Comparison of ENCODE assay signal across 10 cellular contexts in the genomic region with DNA sequence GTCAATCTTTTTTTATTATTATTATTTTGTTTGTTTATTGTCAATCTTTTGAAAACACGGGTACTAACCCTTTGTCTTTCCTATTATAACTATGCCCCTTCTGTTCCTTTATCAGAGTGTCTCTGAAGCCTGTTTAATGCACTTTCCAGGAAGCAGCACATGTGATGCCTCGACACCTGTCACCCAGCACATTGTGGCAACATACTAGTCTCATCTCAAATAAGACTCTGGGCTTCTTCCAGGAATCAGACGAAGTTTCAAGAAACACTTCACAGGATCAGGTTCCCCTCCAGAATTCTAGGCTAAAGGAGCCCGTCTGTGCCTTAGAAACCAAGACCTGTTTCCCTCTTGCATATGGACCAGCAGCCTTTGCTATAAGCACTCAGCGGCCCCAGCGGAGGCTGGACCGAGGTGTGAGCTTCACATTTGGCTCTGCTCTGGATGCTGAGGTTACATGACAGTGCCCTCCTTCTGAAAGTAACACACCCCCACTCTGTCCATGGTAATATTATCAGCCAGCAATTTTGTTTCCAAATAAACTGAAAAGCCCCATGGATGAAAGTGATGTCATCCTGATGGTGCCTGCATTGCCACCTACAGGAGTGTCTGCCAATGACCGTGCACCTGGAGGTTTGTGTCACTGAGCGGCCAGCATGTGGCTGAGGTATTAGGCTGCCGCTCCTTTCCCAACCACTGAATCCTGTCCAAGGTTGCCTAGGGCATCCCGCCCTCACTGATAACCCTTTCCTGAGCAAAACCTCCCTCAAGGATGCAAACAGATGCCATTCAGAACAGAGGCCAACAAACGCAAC. TPM values are rescaled to one million over a fixed set of nuclear protein-coding genes. Genes with fewer than 3 reads are reported as not detected.
DNase-seq lines count a peak whose midpoint lies in the region; ATAC-seq and TF ChIP-seq lines count a peak whose summit lies in the region.
"Had no signal": no experiment of that assay in that cellular context is flagged by ENCODE, and none has a peak within 500 bp of the region (broad histone marks: within the 10 kb centered on the region; RNA-seq: fewer than 3 reads in every experiment).

No MANE protein-coding gene starts in this region.

- 38% methylated on average over 12 of the region's 12 CpGs for WGBS in mammary epithelial cell (ENCODE audit: low coverage, missing lambda C conversion rate)
- 36 to 41% methylated on average over 12 of the region's 12 CpGs for WGBS in body of pancreas, 2 donors

- no peaks in the 10 kb centered on the region for H4K20me1 ChIP-seq in mammary epithelial cell (ENCODE audit: insufficient read depth, low read length)

- CTCF ChIA-PET in mammary epithelial cell (lab: Charles Lee; ENCODE audit: low non-redundant PET): no interaction called here

- peak; percentile 70 for ATAC-seq in mucosa of descending colon
- ATAC-seq in natural killer cell: no peak
- no peak for ATAC-seq in body of pancreas
- ATAC-seq in GM21360 (IDR thresholded peaks at IDR 0.05; ENCODE audit: unreplicated experiment): no peak

- intact Hi-C loops in mammary epithelial cell (cut with micrococcal nuclease) (no loop called here), mucosa of descending colon (cut with DNase I, micrococcal nuclease) (no loop called here), natural killer cell (cut with micrococcal nuclease) (no loop called here), body of pancreas (cut with DNase I) (no loop called here)

- H3K36me3 ChIP-seq in mammary epithelial cell (ENCODE audit: insufficient read depth, low read length): peaks cover 12% of the 10 kb centered on the region
- no peaks in the 10 kb centered on the region for H3K36me3 ChIP-seq in mucosa of descending colon (ENCODE audit: low read depth)
- no peaks in the 10 kb centered on the region for H3K36me3 ChIP-seq in body of pancreas (replicated peaks in 1 of 2; ENCODE audit: insufficient read depth in 1 of 2, low read depth in 2 of 2)

- in situ Hi-C loops in GM13977 (cut with MboI; ENCODE audit: low pct_unique_long_range_greater_than_20kb, low sequenced_read_pairs, unreplicated experiment): no loop called here
- in situ Hi-C loops in mammary epithelial cell (cut with MboI; ENCODE audit: low sequenced_read_pairs in 2 of 2): loop anchor here in 1 of 2 donors (10.0 kb wide), 1 partner anchor 67 kb away; no protein-coding TSS in a partner anchor

- TF ChIP-seq CTCF in GM13977 (IDR thresholded peaks at IDR 0.05; ENCODE audit: extremely low read depth, insufficient read depth, missing control alignments): peak; percentile 3
- TF ChIP-seq CTCF in LNCAP (IDR thresholded peaks at IDR 0.05): peak; percentile 43; the same call in 1 of the 2 replicates
- TF ChIP-seq CTCF in mammary epithelial cell (conservative IDR thresholded peaks at IDR 0.05 in 1 of 2, IDR thresholded peaks at IDR 0.05 in 1 of 2; ENCODE audit: extremely low read depth in 1 of 2, insufficient read depth in 1 of 2, low read depth in 1 of 2, low read length in 2 of 2): peak in 1 of 2 donors; percentile 44
- TF ChIP-seq CTCF in mucosa of descending colon (IDR thresholded peaks at IDR 0.05): no peak
- TF ChIP-seq CTCF in natural killer cell (IDR thresholded peaks at IDR 0.05): no peak
- TF ChIP-seq CTCF in body of pancreas (IDR thresholded peaks at IDR 0.05): no peak

- H3K4me1 ChIP-seq in mammary epithelial cell (ENCODE audit: insufficient read depth, low read length): peaks cover 13% of the 10 kb centered on the region
- no peaks in the 10 kb centered on the region for H3K4me1 ChIP-seq in mucosa of descending colon (ENCODE audit: low read depth)
- no peaks in the 10 kb centered on the region for H3K4me1 ChIP-seq in body of pancreas
- H3K4me1 ChIP-seq: suprapubic skin had no signal

- no peak for DNase-seq in GM13977 (ENCODE audit: low spot score)
- peak; percentile 25 for DNase-seq in mammary epithelial cell
- DNase-seq in mucosa of descending colon: no peak
- no peak for DNase-seq in natural killer cell
- no peak for DNase-seq in body of pancreas
- DNase-seq: GDM1, naive B cell had no signal

- H3K4me3 ChIP-seq in mammary epithelial cell (replicated peaks in 1 of 3; ENCODE audit: insufficient read depth in 1 of 3, low read depth in 2 of 3, low read length in 3 of 3) (no peak overlapping the region), mucosa of descending colon (no peak overlapping the region), body of pancreas (no peak overlapping the region)
- H3K4me3 ChIP-seq: suprapubic skin had no signal

- H3K27me3 Mint-ChIP-seq in natural killer cell (ENCODE audit: low read depth in 2 of 2): no peaks in the 10 kb centered on the region
- H3K27me3 Mint-ChIP-seq: naive B cell had no signal

- no TSS peak for BruUV-seq in mammary epithelial cell (replicated peaks; lab: Mats Ljungman, UMichigan)

- H3K9me3 ChIP-seq in mammary epithelial cell (replicated peaks; ENCODE audit: insufficient read depth, low read length): no peaks in the 10 kb centered on the region
- no peaks in the 10 kb centered on the region for H3K9me3 ChIP-seq in mucosa of descending colon
- H3K9me3 ChIP-seq in body of pancreas: no peaks in the 10 kb centered on the region
- H3K9me3 ChIP-seq: suprapubic skin had no signal

- H3K4me3 Mint-ChIP-seq in natural killer cell: no peak overlapping the region
- H3K4me3 Mint-ChIP-seq: naive B cell had no signal

- H3K4me2 ChIP-seq in mammary epithelial cell (ENCODE audit: insufficient read depth, low read depth, low read length): no peak overlapping the region

- TF ChIP-seq POLR2A in body of pancreas (IDR thresholded peaks at IDR 0.05): no peak

- peaks cover 6% of the 10 kb centered on the region for H3K36me3 Mint-ChIP-seq in natural killer cell

- H3K9me3 Mint-ChIP-seq in natural killer cell: no peaks in the 10 kb centered on the region
- H3K9me3 Mint-ChIP-seq: naive B cell had no signal

- no peaks in the 10 kb centered on the region for H3K27me3 ChIP-seq in mammary epithelial cell (ENCODE audit: insufficient read depth, low read length)
- no peaks in the 10 kb centered on the region for H3K27me3 ChIP-seq in body of pancreas
- H3K27me3 ChIP-seq: suprapubic skin had no signal

- H3K79me2 ChIP-seq in mammary epithelial cell (ENCODE audit: insufficient read depth, low read length): no peaks in the 10 kb centered on the region

- no peak overlapping the region for H3K9ac ChIP-seq in mammary epithelial cell (ENCODE audit: insufficient read depth, low read length)

- H3K27ac Mint-ChIP-seq in natural killer cell: no peak overlapping the region
- H3K27ac Mint-ChIP-seq: naive B cell had no signal

- H3K27ac ChIP-seq in mammary epithelial cell (ENCODE audit: insufficient read depth, low read depth, low read length) (no peak overlapping the region), body of pancreas (no peak overlapping the region)
- H3K27ac ChIP-seq: suprapubic skin had no signal

- no peak overlapping the region for H2AFZ ChIP-seq in mammary epithelial cell (ENCODE audit: low read depth, low read length)

- H3K4me1 Mint-ChIP-seq in natural killer cell: peaks cover 0 to 11% of the 10 kb centered on the region in 2 donors

- dilution Hi-C loops in mammary epithelial cell (cut with HindIII; ENCODE audit: low sequenced_read_pairs): no loop called here

RNA-seq across cellular contexts. Expression of a gene that starts 38.1 kb away (rescaled TPM):
- total RNA-seq in mammary epithelial cell (10 to 100 TPM in 1 of 2 donors, 1 to 10 TPM in 1; 1.3 to 88.5 TPM), mucosa of descending colon (10 to 100 TPM in 2 of 3 donors, 1 to 10 TPM in 1; 7.7 to 54.7 (median 14.0) TPM), natural killer cell (10 to 100 TPM in 1 of 3 donors, 1 to 10 TPM in 2; 5.3 to 10.0 (median 6.8) TPM), body of pancreas (under 1 TPM; under 0.01 to 0.33 TPM)
- polyA plus RNA-seq in mammary epithelial cell: 20.8 TPM
- 70.7 TPM for polyA minus RNA-seq in mammary epithelial cell

Comparison
In these comparisons a context has a peak if more than half of its experiments do, and no peak if none do; other contexts are left out.
1. CTCF ChIP-seq: peak in GM13977 (single experiment) and LNCAP (single experiment); none in mucosa of descending colon (single experiment), natural killer cell (single experiment) and body of pancreas (0 of 7).